ENCODE assay signal across 14 cellular contexts in genomic region chr1:173489149-173489600, GRCh38. TPM values are rescaled to one million over a fixed set of nuclear protein-coding genes. Genes with fewer than 3 reads are reported as not detected.
DNase-seq lines count a peak whose midpoint lies in the region; ATAC-seq and TF ChIP-seq lines count a peak whose summit lies in the region.
"Had no signal": no experiment of that assay in that cellular context is flagged by ENCODE, and none has a peak within 500 bp of the region (broad histone marks: within the 10 kb centered on the region; RNA-seq: fewer than 3 reads in every experiment).

No MANE protein-coding gene starts in this region.

- in situ Hi-C loops in SK-MEL-5 (cut with HindIII; ENCODE audit: low pct_unique_long_range_greater_than_20kb, low sequenced_read_pairs) = no loop called here

- no peak overlapping the region for H2BK120ac ChIP-seq in H9 (ENCODE audit: low read depth, low read length, poor library complexity, severe bottlenecking)

- H3K9me3 Mint-ChIP-seq in CD4-positive, CD25-positive, alpha-beta regulatory T cell = peaks cover 0 to 5% (median 0%) of the 10 kb centered on the region in 7 donors
- H3K9me3 Mint-ChIP-seq in H9 = peaks cover 15 to 16% of the 10 kb centered on the region in 2 experiments
- H3K9me3 Mint-ChIP-seq in activated CD8-positive, alpha-beta T cell treated with anti-CD3 and anti-CD28 coated beads, Interleukin-2, amount 10 ng/mL, durations not matched to agents 7 days and 5 days (ENCODE audit: insufficient read depth) = peaks cover 15% of the 10 kb centered on the region

- peak overlapping the region in 2 of 3 donors; percentile 60 to 68 for H3K27ac Mint-ChIP-seq in CD4-positive, CD25-positive, alpha-beta regulatory T cell
- H3K27ac Mint-ChIP-seq in H9 = peak overlapping the region in 2 of 3 experiments; percentile 52 to 76; a peak in 3 of 7 replicates
- H3K27ac Mint-ChIP-seq in activated CD8-positive, alpha-beta T cell treated with anti-CD3 and anti-CD28 coated beads, Interleukin-2, amount 10 ng/mL, durations not matched to agents 7 days and 5 days = no peak overlapping the region

- no peak overlapping the region for H3K9ac ChIP-seq in H9 (ENCODE audit: extremely low read depth, insufficient read length, low read length)

- POLR2A ChIA-PET in activated CD8-positive, alpha-beta T cell treated with anti-CD3 and anti-CD28 coated beads, Interleukin-2, amount 10 ng/mL, durations not matched to agents 7 days and 5 days (lab: Charles Lee) = no interaction called here

- H3K9me3 ChIP-seq in CD4-positive, CD25-positive, alpha-beta regulatory T cell (ENCODE audit: control insufficient read depth in 2 of 2, low read length in 2 of 2) = no peaks in the 10 kb centered on the region
- H3K9me3 ChIP-seq in H9 (ENCODE audit: control insufficient read depth, low read depth, low read length) = peaks cover 11% of the 10 kb centered on the region
- no peaks in the 10 kb centered on the region for H3K9me3 ChIP-seq in sigmoid colon
- H3K9me3 ChIP-seq: breast epithelium, pancreas had no signal

- H3K18ac ChIP-seq in H9 (ENCODE audit: insufficient read length, low read depth, low read length) = no peak overlapping the region

- no peak overlapping the region for H3T11ph ChIP-seq in H9 (ENCODE audit: low read length)

- no peak for DNase-seq in CD4-positive, CD25-positive, alpha-beta regulatory T cell
- DNase-seq in H9 = peak; percentile 58
- DNase-seq in SK-MEL-5 (ENCODE audit: low read depth, low spot score) = peak; percentile 53
- no peak for DNase-seq in foreskin keratinocyte
- DNase-seq in DMS79 (lab: John Stamatoyannopoulos, UW) = no peak
- DNase-seq in GM20000 (ENCODE audit: low spot score) = no peak
- no peak for DNase-seq in activated CD8-positive, alpha-beta T cell treated with anti-CD3 and anti-CD28 coated beads, Interleukin-2, amount 10 ng/mL, durations not matched to agents 7 days and 5 days
- no peak for DNase-seq in sigmoid colon
- DNase-seq: activated CD4-positive, alpha-beta T cell treated with anti-CD3 and anti-CD28 coated beads, Interleukin-2, amount 50 U/mL, for 1 hour; activated effector memory CD4-positive, alpha-beta T cell treated with Interleukin-2 at 50 U/mL for 16 hours; mesenchymal stem cell; NCI-H1930; pancreas had no signal

- H4K5ac ChIP-seq in H9 (ENCODE audit: insufficient read length, low read depth, low read length) = no peak overlapping the region

- H3K4me2 ChIP-seq in H9 (ENCODE audit: insufficient read depth, insufficient read length, low read length) = no peak overlapping the region

- H2BK20ac ChIP-seq in H9 (ENCODE audit: low read depth, low read length, poor library complexity, severe bottlenecking) = no peak overlapping the region

- intact Hi-C loops in sigmoid colon (cut with DNase I) = no loop called here

- peaks cover 0 to 8% (median 2%) of the 10 kb centered on the region in 4 donors for H3K4me1 Mint-ChIP-seq in CD4-positive, CD25-positive, alpha-beta regulatory T cell
- peaks cover 22 to 25% of the 10 kb centered on the region in 2 experiments for H3K4me1 Mint-ChIP-seq in H9
- H3K4me1 Mint-ChIP-seq in activated CD8-positive, alpha-beta T cell treated with anti-CD3 and anti-CD28 coated beads, Interleukin-2, amount 10 ng/mL, durations not matched to agents 7 days and 5 days (ENCODE audit: low read depth) = peaks cover 12% of the 10 kb centered on the region

- no peak overlapping the region for H3K14ac ChIP-seq in H9 (ENCODE audit: insufficient read depth, low read length)

- no peak overlapping the region for H2BK12ac ChIP-seq in H9 (ENCODE audit: insufficient read length, low read depth, low read length)

- no CpG with 5 or more reads among the region's 5 CpGs for WGBS in H9 (ENCODE audit: extremely low coverage, insufficient read length, low lambda C conversion rate)
- WGBS in sigmoid colon, 2 donors = 93 to 95% methylated on average over 5 of the region's 5 CpGs

- no peak overlapping the region for H3K4ac ChIP-seq in H9 (ENCODE audit: low read depth, low read length)

- TF ChIP-seq POLR2A in sigmoid colon (IDR thresholded peaks at IDR 0.05) = no peak

- no peak overlapping the region for H2BK5ac ChIP-seq in H9 (ENCODE audit: insufficient read length, low read length)

- no peak overlapping the region for H2AFZ ChIP-seq in H9 (ENCODE audit: low read length)

- H3K4me3 Mint-ChIP-seq in CD4-positive, CD25-positive, alpha-beta regulatory T cell = no peak overlapping the region
- no peak overlapping the region; a peak in 1 of 5 replicates for H3K4me3 Mint-ChIP-seq in H9
- H3K4me3 Mint-ChIP-seq in activated CD8-positive, alpha-beta T cell treated with anti-CD3 and anti-CD28 coated beads, Interleukin-2, amount 10 ng/mL, durations not matched to agents 7 days and 5 days = no peak overlapping the region

- H2BK15ac ChIP-seq in H9 (ENCODE audit: low read depth, low read length) = no peak overlapping the region

- H3K56ac ChIP-seq in H9 (ENCODE audit: insufficient read length, low read depth, low read length) = no peak overlapping the region

- H3K27me3 Mint-ChIP-seq in CD4-positive, CD25-positive, alpha-beta regulatory T cell = no peaks in the 10 kb centered on the region
- H3K27me3 Mint-ChIP-seq in H9 (ENCODE audit: low read depth) = no peaks in the 10 kb centered on the region
- H3K27me3 Mint-ChIP-seq in activated CD8-positive, alpha-beta T cell treated with anti-CD3 and anti-CD28 coated beads, Interleukin-2, amount 10 ng/mL, durations not matched to agents 7 days and 5 days (ENCODE audit: low read depth) = no peaks in the 10 kb centered on the region

- CTCF ChIA-PET in activated CD8-positive, alpha-beta T cell treated with anti-CD3 and anti-CD28 coated beads, Interleukin-2, amount 10 ng/mL, durations not matched to agents 7 days and 5 days (lab: Charles Lee) = interaction anchor here (1.1 to 2.1 kb wide), 2 partner anchors 54 to 60 kb away, joined by 3 to 5 read pairs; no protein-coding TSS in a partner anchor

- peaks cover 49% of the 10 kb centered on the region for H3K36me3 Mint-ChIP-seq in CD4-positive, CD25-positive, alpha-beta regulatory T cell
- peaks cover 66 to 88% (median 77%) of the 10 kb centered on the region in 3 experiments for H3K36me3 Mint-ChIP-seq in H9 (ENCODE audit: insufficient read depth in 1 of 3, low read depth in 3 of 3)
- H3K36me3 Mint-ChIP-seq in activated CD8-positive, alpha-beta T cell treated with anti-CD3 and anti-CD28 coated beads, Interleukin-2, amount 10 ng/mL, durations not matched to agents 7 days and 5 days (ENCODE audit: low read depth) = peaks cover 64% of the 10 kb centered on the region

- H3K4me1 ChIP-seq in CD4-positive, CD25-positive, alpha-beta regulatory T cell (ENCODE audit: control insufficient read depth, insufficient read depth, low read length, poor library complexity, severe bottlenecking) = no peaks in the 10 kb centered on the region
- H3K4me1 ChIP-seq in H9 (ENCODE audit: insufficient read depth, low read length) = no peaks in the 10 kb centered on the region
- no peaks in the 10 kb centered on the region for H3K4me1 ChIP-seq in foreskin keratinocyte
- no peaks in the 10 kb centered on the region for H3K4me1 ChIP-seq in sigmoid colon
- H3K4me1 ChIP-seq: breast epithelium, pancreas had no signal

- no peak overlapping the region for H3K4me3 ChIP-seq in CD4-positive, CD25-positive, alpha-beta regulatory T cell (ENCODE audit: low read depth, low read length)
- H3K4me3 ChIP-seq in sigmoid colon = no peak overlapping the region
- H3K4me3 ChIP-seq: breast epithelium, pancreas had no signal

- no peak overlapping the region for H4K91ac ChIP-seq in H9 (ENCODE audit: insufficient read length, low read depth, low read length)

- ATAC-seq in CD4-positive, CD25-positive, alpha-beta regulatory T cell (ENCODE audit: low read depth in 2 of 2) = no peak
- no peak for ATAC-seq in foreskin keratinocyte
- no peak for ATAC-seq in activated CD8-positive, alpha-beta T cell treated with anti-CD3 and anti-CD28 coated beads, Interleukin-2, amount 10 ng/mL, durations not matched to agents 7 days and 5 days
- ATAC-seq: pancreas had no signal

- H4K20me1 ChIP-seq in H9 (ENCODE audit: control insufficient read depth, insufficient read depth, insufficient read length) = no peaks in the 10 kb centered on the region

- TF ChIP-seq CTCF in H9 (conservative IDR thresholded peaks at IDR 0.05) (peak; percentile 32; the same call in 1 of the 3 replicates), foreskin keratinocyte (conservative IDR thresholded peaks at IDR 0.05) (peak; percentile 33), GM20000 (IDR thresholded peaks at IDR 0.05; ENCODE audit: extremely low read depth, missing control alignments) (no peak), sigmoid colon (IDR thresholded peaks at IDR 0.05) (no peak)

- H4K8ac ChIP-seq in H9 (replicated peaks; ENCODE audit: insufficient read length, low read depth, low read length) = no peak overlapping the region

- no peak for TF ChIP-seq EP300 in sigmoid colon (IDR thresholded peaks at IDR 0.05)

- H3K23ac ChIP-seq in H9 (ENCODE audit: insufficient read length, low read depth, low read length) = no peak overlapping the region

- no peaks in the 10 kb centered on the region for H3K79me1 ChIP-seq in H9 (ENCODE audit: insufficient read depth, low read depth, low read length, poor library complexity, severe bottlenecking)

- H3K23me2 ChIP-seq in H9 (ENCODE audit: insufficient read length, low read depth, low read length, poor library complexity, severe bottlenecking) = no peaks in the 10 kb centered on the region

- H3K79me2 ChIP-seq in H9 (ENCODE audit: insufficient read depth, low read length) = no peaks in the 10 kb centered on the region

- peaks cover 49% of the 10 kb centered on the region for H3K36me3 ChIP-seq in CD4-positive, CD25-positive, alpha-beta regulatory T cell (ENCODE audit: control insufficient read depth, insufficient read depth, low read length)
- H3K36me3 ChIP-seq in sigmoid colon = peaks cover 34 to 59% (median 43%) of the 10 kb centered on the region in 4 donors

- no peak overlapping the region for H3K27ac ChIP-seq in CD4-positive, CD25-positive, alpha-beta regulatory T cell (ENCODE audit: insufficient read depth, low read length, poor library complexity, severe bottlenecking)
- H3K27ac ChIP-seq in H9 (ENCODE audit: insufficient read length, low read depth, low read length) = peak overlapping the region; percentile 7
- no peak overlapping the region for H3K27ac ChIP-seq in foreskin keratinocyte
- H3K27ac ChIP-seq in sigmoid colon = no peak overlapping the region
- H3K27ac ChIP-seq: breast epithelium, pancreas had no signal

- H3K27me3 ChIP-seq in CD4-positive, CD25-positive, alpha-beta regulatory T cell (ENCODE audit: control insufficient read depth, insufficient read depth, low read length) = no peaks in the 10 kb centered on the region
- H3K27me3 ChIP-seq in H9 (ENCODE audit: insufficient read depth, low read length) (no peaks in the 10 kb centered on the region), foreskin keratinocyte (no peaks in the 10 kb centered on the region), sigmoid colon (no peaks in the 10 kb centered on the region)
- H3K27me3 ChIP-seq: breast epithelium, pancreas had no signal

- H2AK5ac ChIP-seq in H9 (ENCODE audit: insufficient read length, low read length) = no peak overlapping the region

RNA-seq across cellular contexts. Expression of gene PRDX6, which starts 12.0 kb away (rescaled TPM):
- 75.6 TPM for total RNA-seq in CD4-positive, CD25-positive, alpha-beta regulatory T cell
- 100 to 1,000 TPM in 3 of 4 donors, 10 to 100 TPM in 1; 93.3 to 166 (median 141) TPM for polyA plus RNA-seq in CD4-positive, CD25-positive, alpha-beta regulatory T cell
- 533 and 541 TPM in 2 replicates for total RNA-seq in H9 (2021)
- total RNA-seq in SK-MEL-5 (2014; rRNA removed; shearing (Covaris generic)) = 214 and 215 TPM in 2 replicates
- 118 and 124 TPM in 2 replicates for polyA plus RNA-seq in SK-MEL-5 (2015; cell fraction: cytosol; rRNA removed)
- 106 and 109 TPM in 2 replicates for polyA plus RNA-seq in SK-MEL-5 (2015; cell fraction: nucleus; rRNA removed)
- 162 and 163 TPM in 2 replicates for total RNA-seq in foreskin keratinocyte
- polyA plus RNA-seq in foreskin keratinocyte = 233 and 268 TPM in 2 replicates
- 100 to 1,000 TPM; 144 to 155 TPM for total RNA-seq in activated CD8-positive, alpha-beta T cell treated with anti-CD3 and anti-CD28 coated beads, Interleukin-2, amount 10 ng/mL, durations not matched to agents 7 days and 5 days
- 100 to 1,000 TPM; 128 to 205 (median 183) TPM for total RNA-seq in sigmoid colon
- polyA plus RNA-seq in sigmoid colon = 100 to 1,000 TPM; 292 to 804 (median 561) TPM

Comparison
In these comparisons a context has a peak if more than half of its experiments do, and no peak if none do; other contexts are left out.
1. DNase-seq: peak in H9 (single experiment) and SK-MEL-5 (single experiment); none in CD4-positive, CD25-positive, alpha-beta regulatory T cell (0 of 3), foreskin keratinocyte (0 of 2), DMS79 (single experiment), GM20000 (single experiment), activated CD8-positive, alpha-beta T cell treated with anti-CD3 and anti-CD28 coated beads, Interleukin-2, amount 10 ng/mL, durations not matched to agents 7 days and 5 days (single experiment) and sigmoid colon (single experiment).
2. CTCF ChIP-seq: peak in H9 (single experiment) and foreskin keratinocyte (single experiment); none in GM20000 (single experiment) and sigmoid colon (0 of 4).